Comparison of ENCODE assay signal across 8 cellular contexts in the genomic region with DNA sequence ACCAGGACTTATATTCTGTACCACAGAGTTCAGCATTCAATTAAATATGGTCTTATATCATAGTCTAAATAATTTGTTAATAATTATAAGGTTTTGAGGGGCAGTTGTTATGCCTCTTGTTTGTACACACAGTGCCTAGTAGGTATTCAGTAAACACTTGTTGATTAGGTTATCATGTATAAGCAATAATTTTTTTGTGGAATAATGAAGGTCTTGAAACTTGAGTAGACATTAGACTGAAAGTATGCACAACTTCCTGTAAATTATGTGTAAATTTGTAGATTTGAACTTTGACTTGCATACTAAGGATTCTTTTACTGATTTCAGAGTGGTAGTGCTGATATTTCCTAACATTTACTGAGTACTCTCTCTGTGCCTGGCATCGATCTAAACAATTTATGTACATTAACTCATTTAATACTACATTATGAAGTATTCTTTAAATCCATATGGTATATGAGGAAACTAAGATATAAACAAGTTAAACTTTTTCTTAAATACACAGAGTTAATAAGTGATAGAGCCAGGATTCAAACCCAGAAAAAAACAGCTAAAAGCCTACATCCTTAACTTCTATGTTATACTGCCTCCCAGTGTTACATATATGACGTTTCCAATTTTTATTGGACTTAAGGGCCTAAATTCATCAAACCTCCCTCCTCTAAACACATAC.
DNase-seq lines count a peak whose midpoint lies in the region; ATAC-seq, FAIRE-seq and TF ChIP-seq lines count a peak whose summit lies in the region.

No MANE protein-coding gene starts in this region.

- no peaks in the 10 kb centered on the region for H3K9me3 ChIP-seq in Karpas-422 (ENCODE audit: low read length)

- H2AFZ ChIP-seq in Karpas-422 (ENCODE audit: low read length), result no peak overlapping the region

- H3K4me3 ChIP-seq in Karpas-422 (ENCODE audit: low read length), result no peak overlapping the region

- no peaks in the 10 kb centered on the region for H3K79me2 ChIP-seq in Karpas-422 (ENCODE audit: low read length)

- H3K9ac ChIP-seq in Karpas-422 (ENCODE audit: low read length), result no peak overlapping the region

- ATAC-seq in HG03097 (IDR thresholded peaks at IDR 0.05; ENCODE audit: low FRiP score, unreplicated experiment) (no peak), GM21447 (IDR thresholded peaks at IDR 0.05; ENCODE audit: unreplicated experiment) (no peak)

- no peaks in the 10 kb centered on the region for H3K4me1 ChIP-seq in Karpas-422 (ENCODE audit: low read length)

- DNase-seq in CD1c-positive myeloid dendritic cell (ENCODE audit: extremely low spot score) (peak; percentile 35), Karpas-422 (peak; percentile 55), NCI-H2029 treated with DMSO at 0.1 percent for 48 hours (lab: John Stamatoyannopoulos, UW) (no peak)
- DNase-seq in stimulated activated CD4-positive, alpha-beta T cell treated with anti-CD3 and anti-CD28 coated beads, Interleukin-4, amount 100 ng/mL, for 4 hours, result no peak

- FAIRE-seq in islet of Langerhans (lab: Jason Lieb, UNC), result peak; percentile 74

- no peak overlapping the region for H3K4me2 ChIP-seq in Karpas-422 (ENCODE audit: low read depth, low read length, poor library complexity, severe bottlenecking)

- H3K27me3 ChIP-seq in Karpas-422 (ENCODE audit: low read length), result no peaks in the 10 kb centered on the region

- H4K20me1 ChIP-seq in Karpas-422 (ENCODE audit: insufficient read depth, low read depth, low read length), result no peaks in the 10 kb centered on the region

- no peak overlapping the region for H3K27ac ChIP-seq in Karpas-422 (ENCODE audit: low read length)
- H3K27ac ChIP-seq in VCaP, result no peak overlapping the region

- H3K36me3 ChIP-seq in Karpas-422 (ENCODE audit: insufficient read depth, low read length), result no peaks in the 10 kb centered on the region

- TF ChIP-seq CTCF in VCaP (conservative IDR thresholded peaks at IDR 0.05), result peak; percentile 51

- no peaks in the 10 kb centered on the region for H3K9me2 ChIP-seq in Karpas-422 (replicated peaks; ENCODE audit: insufficient read depth, low read length)

Comparison
In these comparisons a context has a peak if more than half of its experiments do, and no peak if none do; other contexts are left out.
1. DNase-seq: peak in CD1c-positive myeloid dendritic cell (single experiment) and Karpas-422 (single experiment); none in stimulated activated CD4-positive, alpha-beta T cell treated with anti-CD3 and anti-CD28 coated beads, Interleukin-4, amount 100 ng/mL, for 4 hours (0 of 2) and NCI-H2029 treated with DMSO at 0.1 percent for 48 hours (single experiment).